11 cellular contexts compared by ENCODE assay signal in genomic region chr5:5063533-5063953, GRCh38.
DNase-seq lines count a peak whose midpoint lies in the region; ATAC-seq and TF ChIP-seq lines count a peak whose summit lies in the region.
"Had no signal": no experiment of that assay in that cellular context is flagged by ENCODE, and none has a peak within 500 bp of the region (broad histone marks: within the 10 kb centered on the region; RNA-seq: fewer than 3 reads in every experiment).

No MANE protein-coding gene starts in this region.

- peak; percentile 65 for ATAC-seq in GM21786 (IDR thresholded peaks at IDR 0.05; ENCODE audit: unreplicated experiment)

- TF ChIP-seq CTCF in GM12864 (IDR thresholded peaks at IDR 0.05; ENCODE audit: low read depth, low read length, missing control alignments), result peak; percentile 55

- DNase-seq in GM12864 (ENCODE audit: low read depth), result no peak
- DNase-seq in HuH-7 (ENCODE audit: low spot score), result peak; percentile 1
- DNase-seq in kidney tubule cell (ENCODE audit: low spot score), result peak; percentile 70
- no peak for DNase-seq in GM19238 (ENCODE audit: insufficient read length, low spot score)
- DNase-seq in midbrain (lab: John Stamatoyannopoulos, UW), result no peak
- no peak for DNase-seq in GDM1 (lab: John Stamatoyannopoulos, UW)
- DNase-seq in RPMI8226, result no peak
- DNase-seq: immature natural killer cell; retina; stimulated activated CD8-positive, alpha-beta memory T cell treated with anti-CD3 and anti-CD28 coated beads, Interleukin-4, amount 100 ng/mL, for 48 hours had no signal

- no peak overlapping the region for H3K4me3 ChIP-seq in GM12864 (ENCODE audit: low read depth, low read length)

Comparison
In these comparisons a context has a peak if more than half of its experiments do, and no peak if none do; other contexts are left out.
1. DNase-seq: peak in HuH-7 (single experiment) and kidney tubule cell (single experiment); none in GM12864 (single experiment), GM19238 (single experiment), midbrain (single experiment), GDM1 (single experiment) and RPMI8226 (single experiment).